12 cellular contexts compared by ENCODE assay signal in genomic region chr22:33325232-33326004, GRCh38.
DNase-seq lines count a peak whose midpoint lies in the region; ATAC-seq and TF ChIP-seq lines count a peak whose summit lies in the region.
"Had no signal": no experiment of that assay in that cellular context is flagged by ENCODE, and none has a peak within 500 bp of the region (broad histone marks: within the 10 kb centered on the region; RNA-seq: fewer than 3 reads in every experiment).

No MANE protein-coding gene starts in this region.

- in situ Hi-C loops in GM13976 (cut with MboI; ENCODE audit: low sequenced_read_pairs, unreplicated experiment), result no loop called here

- TF ChIP-seq CTCF in GM13976 (IDR thresholded peaks at IDR 0.05; ENCODE audit: borderline replicate concordance, control extremely low read depth, extremely low read depth, insufficient read depth, missing control alignments) (no peak), GM20000 (IDR thresholded peaks at IDR 0.05; ENCODE audit: extremely low read depth, missing control alignments) (no peak)

- ATAC-seq in left lobe of liver (peak; percentile 14), GM21423 (IDR thresholded peaks at IDR 0.05; ENCODE audit: unreplicated experiment) (no peak)
- ATAC-seq: activated CD8-positive, alpha-beta T cell treated with anti-CD3 and anti-CD28 coated beads for 36 hours had no signal

- DNase-seq in GM13976 (ENCODE audit: low spot score) (peak; percentile 71), GM20000 (ENCODE audit: low spot score) (peak; percentile 64), NCI-H2029 treated with DMSO at 0.1 percent for 48 hours (lab: John Stamatoyannopoulos, UW) (peak; percentile 35), left lobe of liver (ENCODE audit: low spot score) (no peak), NCI-H226 (no peak), NCI-H82 treated with DMSO at 0.1 percent for 48 hours (lab: John Stamatoyannopoulos, UW; ENCODE audit: unreplicated experiment) (no peak)
- DNase-seq: activated CD8-positive, alpha-beta T cell treated with anti-CD3 and anti-CD28 coated beads for 36 hours; DND-41; glutamatergic neuron; KG1; upper lobe of left lung had no signal

Comparison
In these comparisons a context has a peak if more than half of its experiments do, and no peak if none do; other contexts are left out.
1. DNase-seq: peak in GM13976 (single experiment), GM20000 (single experiment) and NCI-H2029 treated with DMSO at 0.1 percent for 48 hours (single experiment); none in left lobe of liver (single experiment), NCI-H226 (single experiment) and NCI-H82 treated with DMSO at 0.1 percent for 48 hours (single experiment).